ENCODE assay signal across 8 cellular contexts in the genomic region with DNA sequence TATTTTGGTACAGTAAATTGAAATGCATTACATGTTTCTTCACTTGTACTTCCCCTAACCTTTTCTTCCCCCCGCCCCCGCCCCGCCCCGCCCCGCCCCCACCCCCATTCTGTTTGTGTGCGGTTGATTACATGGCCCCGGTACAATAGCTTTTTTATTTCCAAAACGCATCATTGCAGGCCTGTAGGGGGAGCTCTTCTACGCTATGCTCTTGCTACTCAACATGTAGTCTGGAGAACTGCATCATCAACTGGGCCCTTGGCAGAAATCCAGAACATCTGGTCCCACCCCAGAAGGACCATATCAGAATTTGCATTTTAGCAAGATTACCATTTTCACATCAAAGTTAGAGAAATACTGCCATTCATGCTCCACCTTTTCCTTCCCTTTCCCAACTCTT.
DNase-seq lines count a peak whose midpoint lies in the region; ATAC-seq and TF ChIP-seq lines count a peak whose summit lies in the region.

No MANE protein-coding gene starts in this region.

- CTCF ChIA-PET in CD8-positive, alpha-beta T cell (lab: Charles Lee), result no interaction called here
- CTCF ChIA-PET in RWPE1 (lab: Yijun Ruan, JAX), result no interaction called here

- H3K27me3 Mint-ChIP-seq in CD8-positive, alpha-beta T cell (ENCODE audit: low read depth), result no peaks in the 10 kb centered on the region

- H3K4me3 ChIP-seq in CD8-positive, alpha-beta T cell (ENCODE audit: low read depth, low read length), result no peak overlapping the region

- TF ChIP-seq CTCF in CD8-positive, alpha-beta T cell (IDR thresholded peaks at IDR 0.05), result no peak
- no peak for TF ChIP-seq CTCF in RWPE1 (conservative IDR thresholded peaks at IDR 0.05; ENCODE audit: low read depth)

- H3K27ac Mint-ChIP-seq in CD8-positive, alpha-beta T cell, result no peak overlapping the region

- no peaks in the 10 kb centered on the region for H3K36me3 Mint-ChIP-seq in CD8-positive, alpha-beta T cell

- no peak for ATAC-seq in CD8-positive, alpha-beta T cell
- no peak for ATAC-seq in stimulated activated naive CD8-positive, alpha-beta T cell treated with anti-CD3 and anti-CD28 coated beads, Interleukin-15, Interleukin-2, amounts not matched to agents 100 U/mL and 50 U/mL, for 24 hours

- TF ChIP-seq POLR2A in erythroblast (IDR thresholded peaks at IDR 0.05; ENCODE audit: low read length), result no peak

- no peaks in the 10 kb centered on the region for H3K36me3 ChIP-seq in CD8-positive, alpha-beta T cell (ENCODE audit: insufficient read depth, low read length)

- no peaks in the 10 kb centered on the region for H3K4me1 Mint-ChIP-seq in CD8-positive, alpha-beta T cell (ENCODE audit: low read depth)

- intact Hi-C loops in CD8-positive, alpha-beta T cell (cut with DNase I, micrococcal nuclease), result no loop called here

- no peaks in the 10 kb centered on the region for H3K4me1 ChIP-seq in CD8-positive, alpha-beta T cell (ENCODE audit: insufficient read depth, low read length)

- no peak overlapping the region for H3K27ac ChIP-seq in CD8-positive, alpha-beta T cell (ENCODE audit: low read depth, low read length)
- H3K27ac ChIP-seq in RWPE1, result no peak overlapping the region

- POLR2A ChIA-PET in CD8-positive, alpha-beta T cell (lab: Charles Lee), result no interaction called here
- POLR2A ChIA-PET in RWPE1 (lab: Yijun Ruan, JAX; ENCODE audit: low non-redundant PET), result no interaction called here

- H3K27me3 ChIP-seq in CD8-positive, alpha-beta T cell (ENCODE audit: insufficient read depth, low read length), result no peaks in the 10 kb centered on the region

- H3K9me3 Mint-ChIP-seq in CD8-positive, alpha-beta T cell, result peaks cover 2% of the 10 kb centered on the region

- peak; percentile 1 for DNase-seq in stimulated activated CD4-positive, alpha-beta T cell treated with anti-CD3 and anti-CD28 coated beads, Interleukin-1b, Interleukin-23, amount 100 ng/mL, for 48 hours
- DNase-seq in stimulated activated CD4-positive, alpha-beta T cell treated with anti-CD3 and anti-CD28 coated beads, Interleukin-12 subunit alpha, Interleukin-12 subunit beta, amount 100 ng/mL, for 4 hours, result no peak
- DNase-seq in NCI-H526 (lab: John Stamatoyannopoulos, UW) (peak; percentile 27 to 67), erythroblast (lab: John Stamatoyannopoulos, UW) (peak; percentile 34 to 46), RWPE1 (ENCODE audit: low spot score) (no peak), amniotic stem cell (lab: John Stamatoyannopoulos, UW) (no peak)
- DNase-seq in CD8-positive, alpha-beta T cell, result no peak
- DNase-seq in stimulated activated naive CD8-positive, alpha-beta T cell treated with anti-CD3 and anti-CD28 coated beads, Interleukin-15, Interleukin-2, amounts not matched to agents 100 U/mL and 50 U/mL, for 24 hours, result no peak

- H3K4me3 Mint-ChIP-seq in CD8-positive, alpha-beta T cell, result no peak overlapping the region

- no peaks in the 10 kb centered on the region for H3K9me3 ChIP-seq in CD8-positive, alpha-beta T cell (ENCODE audit: low read length)

Comparison
In these comparisons a context has a peak if more than half of its experiments do, and no peak if none do; other contexts are left out.
1. DNase-seq: peak in stimulated activated CD4-positive, alpha-beta T cell treated with anti-CD3 and anti-CD28 coated beads, Interleukin-1b, Interleukin-23, amount 100 ng/mL, for 48 hours (single experiment), NCI-H526 (2 of 2) and erythroblast (2 of 2); none in stimulated activated CD4-positive, alpha-beta T cell treated with anti-CD3 and anti-CD28 coated beads, Interleukin-12 subunit alpha, Interleukin-12 subunit beta, amount 100 ng/mL, for 4 hours (single experiment), CD8-positive, alpha-beta T cell (0 of 7), stimulated activated naive CD8-positive, alpha-beta T cell treated with anti-CD3 and anti-CD28 coated beads, Interleukin-15, Interleukin-2, amounts not matched to agents 100 U/mL and 50 U/mL, for 24 hours (single experiment), RWPE1 (single experiment) and amniotic stem cell (single experiment).